8 cellular contexts compared by ENCODE assay signal in the genomic region with DNA sequence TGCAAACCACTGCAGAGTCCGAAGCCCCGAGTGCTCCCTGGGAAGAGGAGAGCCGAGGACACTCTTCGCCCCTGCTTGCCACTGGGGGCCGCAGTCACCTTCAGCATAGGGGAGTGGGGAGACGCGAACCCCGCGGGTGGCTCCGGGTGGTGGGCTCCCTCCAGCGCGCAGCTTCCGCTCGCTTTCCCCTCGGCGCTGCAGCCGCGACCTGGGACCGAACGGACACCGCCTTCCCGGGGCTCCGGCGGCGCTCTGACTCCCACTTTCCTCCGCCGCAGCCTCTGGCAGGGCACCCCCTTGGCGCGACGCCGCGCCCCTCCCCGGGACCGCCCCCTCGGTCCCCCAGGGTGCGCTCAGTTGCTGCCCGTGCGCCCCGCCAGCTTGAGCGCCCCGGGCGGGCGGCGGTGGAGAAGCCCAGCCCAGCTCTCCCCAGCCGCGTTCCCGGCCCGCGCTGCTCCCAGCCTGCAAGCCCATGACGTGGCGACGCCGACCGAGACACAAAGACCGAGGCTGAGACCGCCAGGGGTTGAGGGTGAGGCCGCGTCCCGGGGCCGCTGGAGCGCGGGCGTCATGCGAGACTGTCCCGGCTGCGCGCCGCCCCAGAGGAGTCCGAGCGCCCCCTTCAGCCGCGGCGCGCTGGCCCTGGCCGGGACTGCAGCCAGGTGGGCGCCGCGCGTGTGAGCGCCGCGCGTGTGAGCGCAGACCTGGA. TPM values are rescaled to one million over a fixed set of nuclear protein-coding genes. Genes with fewer than 3 reads are reported as not detected.
DNase-seq lines count a peak whose midpoint lies in the region; ATAC-seq and TF ChIP-seq lines count a peak whose summit lies in the region.

A gene with protein sequence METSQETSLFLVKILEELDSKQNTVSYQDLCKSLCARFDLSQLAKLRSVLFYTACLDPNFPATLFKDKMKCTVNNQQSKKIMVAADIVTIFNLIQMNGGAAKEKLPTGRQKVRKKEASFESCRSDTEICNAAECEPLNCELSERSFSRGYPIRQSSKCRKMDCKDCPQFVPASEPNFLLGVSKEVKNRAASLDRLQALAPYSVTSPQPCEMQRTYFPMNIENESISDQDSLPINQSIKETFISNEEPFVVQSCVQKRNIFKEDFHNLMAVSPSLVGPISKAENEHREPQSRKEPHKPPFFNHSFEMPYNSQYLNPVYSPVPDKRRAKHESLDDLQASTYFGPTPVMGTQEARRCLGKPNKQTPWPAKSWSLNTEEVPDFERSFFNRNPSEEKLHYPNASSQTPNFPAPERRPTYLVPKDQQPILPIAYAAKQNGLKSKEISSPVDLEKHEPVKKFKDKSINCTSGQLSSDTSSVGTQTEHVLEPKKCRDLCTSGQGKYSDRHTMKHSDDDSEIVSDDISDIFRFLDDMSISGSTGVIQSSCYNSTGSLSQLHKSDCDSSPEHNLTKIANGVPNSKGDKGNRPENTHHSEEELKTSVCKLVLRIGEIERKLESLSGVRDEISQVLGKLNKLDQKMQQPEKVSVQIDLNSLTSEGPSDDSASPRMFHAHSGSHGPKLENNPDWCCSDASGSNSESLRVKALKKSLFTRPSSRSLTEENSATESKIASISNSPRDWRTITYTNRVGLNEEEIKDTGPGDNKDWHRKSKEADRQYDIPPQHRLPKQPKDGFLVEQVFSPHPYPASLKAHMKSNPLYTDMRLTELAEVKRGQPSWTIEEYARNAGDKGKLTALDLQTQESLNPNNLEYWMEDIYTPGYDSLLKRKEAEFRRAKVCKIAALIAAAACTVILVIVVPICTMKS (plus strand): TSS at position 701 of the 709 bp plus-strand sequence. CDS start 23,812 bp downstream, outside the sequence.

- H3K27me3 Mint-ChIP-seq in stimulated activated naive CD8-positive, alpha-beta T cell treated with anti-CD3 and anti-CD28 coated beads, Interleukin-15, amount 100 ng/mL, for 72 hours: peaks cover 91% of the 10 kb centered on the region

- no peaks in the 10 kb centered on the region for H3K36me3 ChIP-seq in BLaER1

- H3K9me3 ChIP-seq in BLaER1: peaks cover 17% of the 10 kb centered on the region

- H3K4me3 ChIP-seq in BLaER1 (peak within 1 kb of the TSS; percentile 47), astrocyte of the spinal cord (ENCODE audit: low read depth, low read length) (peak within 1 kb of the TSS; percentile 25)

- peaks cover 14% of the 10 kb centered on the region for H3K4me1 Mint-ChIP-seq in stimulated activated naive CD8-positive, alpha-beta T cell treated with anti-CD3 and anti-CD28 coated beads, Interleukin-15, amount 100 ng/mL, for 72 hours

- no peaks in the 10 kb centered on the region for H3K9me3 Mint-ChIP-seq in stimulated activated naive CD8-positive, alpha-beta T cell treated with anti-CD3 and anti-CD28 coated beads, Interleukin-15, amount 100 ng/mL, for 72 hours

- peak within 1 kb of the TSS; percentile 63 for H3K4me2 ChIP-seq in BLaER1

- H3K4me1 ChIP-seq in BLaER1: peaks cover 18% of the 10 kb centered on the region

- no peaks in the 10 kb centered on the region for H4K20me1 ChIP-seq in BLaER1

- H3K27me3 ChIP-seq in BLaER1: peaks cover 45% of the 10 kb centered on the region

- TF ChIP-seq CTCF in astrocyte of the spinal cord (IDR thresholded peaks at IDR 0.05; ENCODE audit: low read depth, low read length): peak; percentile 17

- H3K4me3 Mint-ChIP-seq in stimulated activated naive CD8-positive, alpha-beta T cell treated with anti-CD3 and anti-CD28 coated beads, Interleukin-15, amount 100 ng/mL, for 72 hours: peak within 1 kb of the TSS; percentile 60 to 76

- DNase-seq in HK-2 (ENCODE audit: unreplicated experiment) (peak; percentile 33), astrocyte of the spinal cord (ENCODE audit: low read depth, low spot score) (peak; percentile 42), iPS-NIHi11 (ENCODE audit: low spot score) (peak; percentile 67), GM19240 (ENCODE audit: insufficient read length, low spot score) (no peak), HT-29 (ENCODE audit: low spot score) (no peak)
- DNase-seq in stimulated activated naive CD8-positive, alpha-beta T cell treated with anti-CD3 and anti-CD28 coated beads, Interleukin-15, amount 100 ng/mL, for 72 hours: peak in 1 of 2 donors; percentile 13

- in situ Hi-C loops in astrocyte of the spinal cord (cut with HindIII; ENCODE audit: low sequenced_read_pairs): no loop called here

- H3K27ac Mint-ChIP-seq in stimulated activated naive CD8-positive, alpha-beta T cell treated with anti-CD3 and anti-CD28 coated beads, Interleukin-15, amount 100 ng/mL, for 72 hours: no peak within 1 kb of the TSS

- ATAC-seq in stimulated activated naive CD8-positive, alpha-beta T cell treated with anti-CD3 and anti-CD28 coated beads, Interleukin-15, amount 100 ng/mL, for 72 hours: peak; percentile 57
- ATAC-seq in HG02610 (IDR thresholded peaks at IDR 0.05; ENCODE audit: unreplicated experiment): no peak

- H3K27ac ChIP-seq in BLaER1: no peak within 1 kb of the TSS

- H3K9ac ChIP-seq in BLaER1: no peak within 1 kb of the TSS

RNA-seq across cellular contexts. Expression of the gene that starts here (rescaled TPM):
- total RNA-seq in HT-29 (2014; rRNA removed; shearing (Covaris generic)): 0.25 and 0.42 TPM in 2 replicates

Comparison
In these comparisons a context has a peak if more than half of its experiments do, and no peak if none do; other contexts are left out.
1. DNase-seq: peak in HK-2 (single experiment), astrocyte of the spinal cord (single experiment) and iPS-NIHi11 (single experiment); none in GM19240 (single experiment) and HT-29 (single experiment).